9 cellular contexts compared by ENCODE assay signal in the genomic region with DNA sequence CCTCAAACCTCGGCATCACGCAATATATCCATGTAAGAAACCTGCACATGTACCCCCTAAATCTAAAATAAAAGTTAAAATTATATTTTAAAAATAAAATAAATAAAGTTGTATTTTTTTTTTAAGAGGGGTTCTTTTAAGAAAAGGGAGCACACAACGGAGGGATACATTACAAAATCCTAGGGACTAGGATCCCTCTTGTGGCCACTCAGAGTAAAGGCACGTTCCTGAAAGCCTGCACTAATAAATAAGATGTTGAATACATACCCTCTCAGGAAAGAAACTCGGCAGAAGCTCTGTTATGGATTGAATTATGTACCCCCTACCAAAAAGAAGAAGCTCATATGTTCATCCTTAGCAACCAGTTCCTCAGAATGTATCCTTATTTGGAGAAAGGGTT. TPM values are rescaled to one million over a fixed set of nuclear protein-coding genes. Genes with fewer than 3 reads are reported as not detected.
DNase-seq lines count a peak whose midpoint lies in the region; TF ChIP-seq lines count a peak whose summit lies in the region.
"Had no signal": no experiment of that assay in that cellular context is flagged by ENCODE, and none has a peak within 500 bp of the region (broad histone marks: within the 10 kb centered on the region; RNA-seq: fewer than 3 reads in every experiment).

No MANE protein-coding gene starts in this region.

- intact Hi-C loops in Calu3 (cut with micrococcal nuclease; ENCODE audit: unreplicated experiment), result loop anchor here (2.0 to 10.0 kb wide), 2 partner anchors 216 to 612 kb away; no protein-coding TSS in a partner anchor
- intact Hi-C loops in mammary epithelial cell (cut with micrococcal nuclease), result loop anchor here (2.0 kb wide), 2 partner anchors 286 to 1632 kb away; no protein-coding TSS in a partner anchor

- H3K27ac ChIP-seq in mammary epithelial cell (ENCODE audit: insufficient read depth, low read depth, low read length), result no peak overlapping the region
- H3K27ac ChIP-seq in neural cell (ENCODE audit: low read length), result no peak overlapping the region

- no peak for TF ChIP-seq EP300 in neural cell (conservative IDR thresholded peaks at IDR 0.05; ENCODE audit: poor library complexity, severe bottlenecking)

- TF ChIP-seq POLR2A in NB4 (IDR thresholded peaks at IDR 0.05; ENCODE audit: extremely low read depth, insufficient read length), result no peak

- DNase-seq in Calu3, result no peak
- peak; percentile 11 for DNase-seq in GM19240 (ENCODE audit: insufficient read length, low spot score)
- peak; percentile 29 for DNase-seq in NB4 (ENCODE audit: low read depth)
- DNase-seq in mammary epithelial cell, result peak; percentile 4
- DNase-seq in COR-L47 (lab: John Stamatoyannopoulos, UW), result no peak
- no peak for DNase-seq in mesenteric fat pad (ENCODE audit: low spot score)
- no peak for DNase-seq in DMS79 treated with DMSO at 0.1 percent for 48 hours (lab: John Stamatoyannopoulos, UW)
- DNase-seq: naive B cell had no signal

- BruUV-seq in Calu3 (replicated peaks; lab: Mats Ljungman, UMichigan), result no TSS peak
- BruUV-seq in mammary epithelial cell (replicated peaks; lab: Mats Ljungman, UMichigan), result no TSS peak

- CTCF ChIA-PET in Calu3 (lab: Charles Lee), result no interaction called here
- CTCF ChIA-PET in mammary epithelial cell (lab: Charles Lee; ENCODE audit: low non-redundant PET), result no interaction called here

- no peak overlapping the region for H3K9ac ChIP-seq in mammary epithelial cell (ENCODE audit: insufficient read depth, low read length)
- no peak overlapping the region for H3K9ac ChIP-seq in neural cell (ENCODE audit: low read length)

- peak; percentile 60 for TF ChIP-seq RAD21 in neural cell (conservative IDR thresholded peaks at IDR 0.05)

- dilution Hi-C loops in mammary epithelial cell (cut with HindIII; ENCODE audit: low sequenced_read_pairs), result no loop called here

- no peaks in the 10 kb centered on the region for H3K9me2 ChIP-seq in neural cell (ENCODE audit: insufficient read depth, low read length)

- H4K20me1 ChIP-seq in mammary epithelial cell (ENCODE audit: insufficient read depth, low read length), result no peaks in the 10 kb centered on the region
- H4K20me1 ChIP-seq in neural cell (ENCODE audit: insufficient read depth), result no peaks in the 10 kb centered on the region

- no peaks in the 10 kb centered on the region for H3F3A ChIP-seq in neural cell (ENCODE audit: insufficient read depth, low read length, poor library complexity, severe bottlenecking)

- in situ Hi-C loops in mammary epithelial cell (cut with MboI; ENCODE audit: low sequenced_read_pairs in 2 of 2), result no loop called here

- H3K4me1 Mint-ChIP-seq in Calu3 (ENCODE audit: low read depth, unreplicated experiment), result no peaks in the 10 kb centered on the region
- H3K4me1 Mint-ChIP-seq: naive B cell had no signal

- no peaks in the 10 kb centered on the region for H3K4me1 ChIP-seq in mammary epithelial cell (ENCODE audit: insufficient read depth, low read length)

- H3K79me2 ChIP-seq in mammary epithelial cell (ENCODE audit: insufficient read depth, low read length) (no peaks in the 10 kb centered on the region), neural cell (replicated peaks; ENCODE audit: insufficient read depth, low read length) (no peaks in the 10 kb centered on the region)

- peaks cover 20% of the 10 kb centered on the region for H3K27me3 Mint-ChIP-seq in Calu3 (ENCODE audit: unreplicated experiment)

- no peaks in the 10 kb centered on the region for H3K9me3 Mint-ChIP-seq in Calu3 (ENCODE audit: low read depth, unreplicated experiment)
- H3K9me3 Mint-ChIP-seq: naive B cell had no signal

- H3K4me3 Mint-ChIP-seq in Calu3 (ENCODE audit: low read depth, unreplicated experiment), result no peak overlapping the region
- H3K4me3 Mint-ChIP-seq: naive B cell had no signal

- 54% methylated on average over 5 of the region's 5 CpGs for WGBS in mammary epithelial cell (ENCODE audit: low coverage, missing lambda C conversion rate)

- no peak overlapping the region for H3K27ac Mint-ChIP-seq in Calu3 (ENCODE audit: unreplicated experiment)
- H3K27ac Mint-ChIP-seq: naive B cell had no signal

- no peak overlapping the region for H2AFZ ChIP-seq in mammary epithelial cell (ENCODE audit: low read depth, low read length)
- no peak overlapping the region for H2AFZ ChIP-seq in neural cell (ENCODE audit: low read depth, low read length)

- H3K36me3 Mint-ChIP-seq in Calu3 (ENCODE audit: insufficient read depth, unreplicated experiment), result no peaks in the 10 kb centered on the region
- H3K36me3 Mint-ChIP-seq: naive B cell had no signal

- H3K27me3 ChIP-seq in mammary epithelial cell (ENCODE audit: insufficient read depth, low read length) (peaks cover 3% of the 10 kb centered on the region), neural cell (ENCODE audit: insufficient read depth, low read depth, low read length) (no peaks in the 10 kb centered on the region)

- H3K9me3 ChIP-seq in mammary epithelial cell (replicated peaks; ENCODE audit: insufficient read depth, low read length), result no peaks in the 10 kb centered on the region
- H3K9me3 ChIP-seq in neural cell (ENCODE audit: low read length), result no peaks in the 10 kb centered on the region

- peak; percentile 54 for TF ChIP-seq CTCF in Calu3 (IDR thresholded peaks at IDR 0.05; ENCODE audit: unreplicated experiment)
- TF ChIP-seq CTCF in NB4 (IDR thresholded peaks at IDR 0.05; ENCODE audit: low read depth, low read length), result peak; percentile 47
- TF ChIP-seq CTCF in mammary epithelial cell (conservative IDR thresholded peaks at IDR 0.05 in 1 of 2, IDR thresholded peaks at IDR 0.05 in 1 of 2; ENCODE audit: extremely low read depth in 1 of 2, insufficient read depth in 1 of 2, low read depth in 1 of 2, low read length in 2 of 2), result peak; percentile 48 to 74
- peak; percentile 57 for TF ChIP-seq CTCF in neural cell (IDR thresholded peaks at IDR 0.05; ENCODE audit: poor library complexity, severe bottlenecking)

- H3K4me2 ChIP-seq in mammary epithelial cell (ENCODE audit: insufficient read depth, low read depth, low read length) (no peak overlapping the region), neural cell (ENCODE audit: low read length) (no peak overlapping the region)

- H3K36me3 ChIP-seq in mammary epithelial cell (ENCODE audit: insufficient read depth, low read length) (no peaks in the 10 kb centered on the region), neural cell (ENCODE audit: insufficient read depth, low read length) (no peaks in the 10 kb centered on the region)

- H3K4me3 ChIP-seq in NB4 (ENCODE audit: low read depth, low read length) (no peak overlapping the region), mammary epithelial cell (replicated peaks in 1 of 3; ENCODE audit: insufficient read depth in 1 of 3, low read depth in 2 of 3, low read length in 3 of 3) (no peak overlapping the region), neural cell (ENCODE audit: low read length) (no peak overlapping the region)

TF ChIP-seq in neural cell, 6 proteins besides CTCF, POLR2A, EP300 and RAD21:
- peak; percentile 50 for TF ChIP-seq SMC3 (conservative IDR thresholded peaks at IDR 0.05; ENCODE audit: poor library complexity)
- no peak for TF ChIP-seq MXI1 (conservative IDR thresholded peaks at IDR 0.05; ENCODE audit: poor library complexity, severe bottlenecking)

RNA-seq across cellular contexts. Expression of a gene that starts 50.9 kb away (rescaled TPM):
- total RNA-seq in Calu3 (2022), result 129 and 132 TPM in 2 replicates
- 10 to 100 TPM; 70.2 to 87.9 TPM for total RNA-seq in mammary epithelial cell
- polyA plus RNA-seq in mammary epithelial cell, result 78.2 TPM
- polyA minus RNA-seq in mammary epithelial cell, result 8.0 TPM
- polyA plus RNA-seq in neural cell, result 75.5 and 83.2 TPM in 2 replicates
- 26.5 and 29.8 TPM in 2 replicates for polyA minus RNA-seq in neural cell
- 84.8 TPM for total RNA-seq in mesenteric fat pad

Comparison
In these comparisons a context has a peak if more than half of its experiments do, and no peak if none do; other contexts are left out.
1. DNase-seq: peak in GM19240 (single experiment), NB4 (single experiment) and mammary epithelial cell (single experiment); none in Calu3 (single experiment), COR-L47 (single experiment), mesenteric fat pad (single experiment) and DMS79 treated with DMSO at 0.1 percent for 48 hours (single experiment).
2. Peak in every context shown above with its lines, with median percentiles within 50 percentile points of each other: CTCF ChIP-seq.